1 cellular context compared by ENCODE assay signal in genomic region chr18:44916429-44917183, GRCh38.
TF ChIP-seq lines count a peak whose summit lies in the region.

No MANE protein-coding gene starts in this region.

TF ChIP-seq in GM12878, 131 proteins besides CTCF, POLR2A, EP300 and RAD21 (continued from another document):
- TF ChIP-seq, protein P1, sequence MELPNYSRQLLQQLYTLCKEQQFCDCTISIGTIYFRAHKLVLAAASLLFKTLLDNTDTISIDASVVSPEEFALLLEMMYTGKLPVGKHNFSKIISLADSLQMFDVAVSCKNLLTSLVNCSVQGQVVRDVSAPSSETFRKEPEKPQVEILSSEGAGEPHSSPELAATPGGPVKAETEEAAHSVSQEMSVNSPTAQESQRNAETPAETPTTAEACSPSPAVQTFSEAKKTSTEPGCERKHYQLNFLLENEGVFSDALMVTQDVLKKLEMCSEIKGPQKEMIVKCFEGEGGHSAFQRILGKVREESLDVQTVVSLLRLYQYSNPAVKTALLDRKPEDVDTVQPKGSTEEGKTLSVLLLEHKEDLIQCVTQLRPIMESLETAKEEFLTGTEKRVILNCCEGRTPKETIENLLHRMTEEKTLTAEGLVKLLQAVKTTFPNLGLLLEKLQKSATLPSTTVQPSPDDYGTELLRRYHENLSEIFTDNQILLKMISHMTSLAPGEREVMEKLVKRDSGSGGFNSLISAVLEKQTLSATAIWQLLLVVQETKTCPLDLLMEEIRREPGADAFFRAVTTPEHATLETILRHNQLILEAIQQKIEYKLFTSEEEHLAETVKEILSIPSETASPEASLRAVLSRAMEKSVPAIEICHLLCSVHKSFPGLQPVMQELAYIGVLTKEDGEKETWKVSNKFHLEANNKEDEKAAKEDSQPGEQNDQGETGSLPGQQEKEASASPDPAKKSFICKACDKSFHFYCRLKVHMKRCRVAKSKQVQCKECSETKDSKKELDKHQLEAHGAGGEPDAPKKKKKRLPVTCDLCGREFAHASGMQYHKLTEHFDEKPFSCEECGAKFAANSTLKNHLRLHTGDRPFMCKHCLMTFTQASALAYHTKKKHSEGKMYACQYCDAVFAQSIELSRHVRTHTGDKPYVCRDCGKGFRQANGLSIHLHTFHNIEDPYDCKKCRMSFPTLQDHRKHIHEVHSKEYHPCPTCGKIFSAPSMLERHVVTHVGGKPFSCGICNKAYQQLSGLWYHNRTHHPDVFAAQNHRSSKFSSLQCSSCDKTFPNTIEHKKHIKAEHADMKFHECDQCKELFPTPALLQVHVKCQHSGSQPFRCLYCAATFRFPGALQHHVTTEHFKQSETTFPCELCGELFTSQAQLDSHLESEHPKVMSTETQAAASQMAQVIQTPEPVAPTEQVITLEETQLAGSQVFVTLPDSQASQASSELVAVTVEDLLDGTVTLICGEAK (IDR thresholded peaks at IDR 0.05; ENCODE audit: borderline replicate concordance) = no peak
